1 cellular context compared by ENCODE assay signal in genomic region chr11:86108890-86109638, GRCh38.
TF ChIP-seq lines count a peak whose summit lies in the region.

No MANE protein-coding gene starts in this region.

TF ChIP-seq in K562, 482 proteins besides CTCF, POLR2A, EP300 and RAD21 (continued from another document):
- TF ChIP-seq SREBF1 (IDR thresholded peaks at IDR 0.05; ENCODE audit: borderline replicate concordance, low read depth, low read length) (no peak), DDX20 (tag; IDR thresholded peaks at IDR 0.05; ENCODE audit: low read depth) (no peak), DPF2 (IDR thresholded peaks at IDR 0.05) (0 out of 2 replicates have a peak, but pooled peaks have one; percentile 43), ZBTB17 (CRISPR knock-in tag; IDR thresholded peaks at IDR 0.05) (no peak), BDP1 (IDR thresholded peaks at IDR 0.05; ENCODE audit: insufficient read depth, insufficient read length) (no peak), RREB1 (CRISPR knock-in tag; IDR thresholded peaks at IDR 0.05) (no peak), HLTF (IDR thresholded peaks at IDR 0.05) (no peak), ZNF780A (CRISPR knock-in tag; IDR thresholded peaks at IDR 0.05) (no peak), NR3C1 (CRISPR knock-in tag; IDR thresholded peaks at IDR 0.05) (no peak), KDM1A (IDR thresholded peaks at IDR 0.05) (peak; percentile 35 to 45; a peak in 2 of 4 replicates), CHD7 (IDR thresholded peaks at IDR 0.05; ENCODE audit: low read depth, low read length) (no peak), HMGN3 (IDR thresholded peaks at IDR 0.05; ENCODE audit: borderline replicate concordance, extremely low read depth, insufficient read length, low read depth, low read length) (no peak), NRF1 (conservative IDR thresholded peaks at IDR 0.05 in 1 of 2, IDR thresholded peaks at IDR 0.05 in 1 of 2) (0 out of 4 replicates have a peak, but pooled peaks have one; percentile 17 to 48), ZNF511 (CRISPR knock-in tag; IDR thresholded peaks at IDR 0.05) (no peak), MAX (CRISPR knock-in tag; IDR thresholded peaks at IDR 0.05) (peak; percentile 70), GATA2 (CRISPR knock-in tag; IDR thresholded peaks at IDR 0.05) (no peak), PREB (CRISPR knock-in tag; IDR thresholded peaks at IDR 0.05) (no peak)
